In the genomic region with DNA sequence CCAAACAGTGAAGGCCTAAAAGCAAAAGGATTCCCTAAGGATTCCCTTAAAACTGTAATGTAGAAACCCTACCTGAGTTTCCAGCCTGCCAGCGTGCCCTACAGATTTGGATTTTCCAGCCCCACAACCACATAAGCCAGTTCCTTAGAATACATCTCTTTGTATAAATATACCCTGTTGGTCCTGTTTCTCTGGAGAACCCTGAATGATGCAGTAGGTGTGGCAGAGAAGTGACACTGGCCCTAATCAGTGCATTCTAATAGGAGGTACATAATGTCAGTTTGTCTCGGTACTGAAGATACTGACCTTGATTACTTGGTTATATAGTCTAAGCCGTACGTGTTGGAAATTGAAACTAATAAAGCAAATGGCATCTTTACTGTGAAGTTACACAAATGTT, we compare ENCODE assay signal across 9 cellular contexts.
"Had no signal": no experiment of that assay in that cellular context is flagged by ENCODE, and none has a peak within 500 bp of the region (broad histone marks: within the 10 kb centered on the region; RNA-seq: fewer than 3 reads in every experiment).

No MANE protein-coding gene starts in this region.

- DNase-seq: GM23248, GOT3, H7, H9, HCEC 1CT, HFFc6 had no signal

- H3K27ac ChIP-seq: GM23248 had no signal

- H3K4me3 ChIP-seq: GM23248, GM23338, HAP-1 had no signal

- H3K36me3 ChIP-seq: HAP-1 had no signal

- H3K27ac Mint-ChIP-seq: GM23338, H9, HFFc6 had no signal

- H3K9me3 ChIP-seq: HAP-1 had no signal

- ATAC-seq: GM23338, HCT116 had no signal

- H3K4me1 ChIP-seq: HAP-1 had no signal

- H3K4me1 Mint-ChIP-seq: GM23338, H9 had no signal

- H3K4me3 Mint-ChIP-seq: GM23338, H9, HFFc6 had no signal
